In the genomic region with DNA sequence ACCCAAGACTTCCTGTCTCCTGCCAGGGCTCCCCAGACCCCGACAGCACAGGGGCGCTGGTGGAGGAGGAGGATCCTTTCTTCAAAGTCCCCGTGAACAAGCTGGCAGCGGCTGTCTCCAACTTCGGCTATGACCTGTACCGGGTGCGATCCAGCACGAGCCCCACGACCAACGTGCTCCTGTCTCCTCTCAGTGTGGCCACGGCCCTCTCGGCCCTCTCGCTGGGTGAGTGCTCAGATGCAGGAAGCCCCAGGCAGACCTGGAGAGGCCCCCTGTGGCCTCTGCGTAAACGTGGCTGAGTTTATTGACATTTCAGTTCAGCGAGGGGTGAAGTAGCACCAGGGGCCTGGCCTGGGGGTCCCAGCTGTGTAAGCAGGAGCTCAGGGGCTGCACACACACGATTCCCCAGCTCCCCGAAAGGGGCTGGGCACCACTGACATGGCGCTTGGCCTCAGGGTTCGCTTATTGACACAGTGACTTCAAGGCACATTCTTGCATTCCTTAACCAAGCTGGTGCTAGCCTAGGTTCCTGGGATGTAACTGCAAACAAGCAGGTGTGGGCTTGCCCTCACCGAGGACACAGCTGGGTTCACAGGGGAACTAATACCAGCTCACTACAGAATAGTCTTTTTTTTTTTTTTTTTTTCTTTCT, we compare ENCODE assay signal across 1 cellular context.
TF ChIP-seq lines count a peak whose summit lies in the region.

No MANE protein-coding gene starts in this region.

TF ChIP-seq in A549, 52 proteins besides CTCF, POLR2A, EP300 and RAD21 (continued from another document):
- TF ChIP-seq, protein P1, sequence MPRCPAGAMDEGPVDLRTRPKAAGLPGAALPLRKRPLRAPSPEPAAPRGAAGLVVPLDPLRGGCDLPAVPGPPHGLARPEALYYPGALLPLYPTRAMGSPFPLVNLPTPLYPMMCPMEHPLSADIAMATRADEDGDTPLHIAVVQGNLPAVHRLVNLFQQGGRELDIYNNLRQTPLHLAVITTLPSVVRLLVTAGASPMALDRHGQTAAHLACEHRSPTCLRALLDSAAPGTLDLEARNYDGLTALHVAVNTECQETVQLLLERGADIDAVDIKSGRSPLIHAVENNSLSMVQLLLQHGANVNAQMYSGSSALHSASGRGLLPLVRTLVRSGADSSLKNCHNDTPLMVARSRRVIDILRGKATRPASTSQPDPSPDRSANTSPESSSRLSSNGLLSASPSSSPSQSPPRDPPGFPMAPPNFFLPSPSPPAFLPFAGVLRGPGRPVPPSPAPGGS (IDR thresholded peaks at IDR 0.05), result no peak
